In genomic region chr7:138049505-138050116, GRCh38 we compare ENCODE assay signal across 1 cellular context.
TF ChIP-seq lines count a peak whose summit lies in the region.

No MANE protein-coding gene starts in this region.

TF ChIP-seq in HepG2, 621 proteins besides CTCF, POLR2A, EP300 and RAD21 (continued from another document and continues in another):
- TF ChIP-seq RERE (CRISPR knock-in tag; IDR thresholded peaks at IDR 0.05; ENCODE audit: low read depth), result no peak; the same call in 1 of the 2 replicates
- no peak for TF ChIP-seq ZNF207 (IDR thresholded peaks at IDR 0.05; ENCODE audit: borderline replicate concordance)
- no peak for TF ChIP-seq DDIT3 (CRISPR knock-in tag; IDR thresholded peaks at IDR 0.05)
- 0 out of 2 replicates have a peak, but pooled peaks have one; percentile 21 for TF ChIP-seq ZKSCAN8 (CRISPR knock-in tag; IDR thresholded peaks at IDR 0.05; ENCODE audit: borderline replicate concordance)
- TF ChIP-seq ZGPAT (CRISPR knock-in tag; IDR thresholded peaks at IDR 0.05), result peak; percentile 43; the same call in 1 of the 2 replicates
- no peak for TF ChIP-seq TFDP1 (CRISPR knock-in tag; IDR thresholded peaks at IDR 0.05; ENCODE audit: borderline replicate concordance)
- TF ChIP-seq ZNF263 (CRISPR knock-in tag; IDR thresholded peaks at IDR 0.05), result no peak
- TF ChIP-seq HOXA9 (CRISPR knock-in tag; IDR thresholded peaks at IDR 0.05; ENCODE audit: borderline replicate concordance), result no peak
- no peak for TF ChIP-seq NR0B2 (CRISPR knock-in tag; IDR thresholded peaks at IDR 0.05)
- no peak for TF ChIP-seq HNRNPL (IDR thresholded peaks at IDR 0.05; ENCODE audit: low read depth, low read length)
- no peak for TF ChIP-seq RARG (CRISPR knock-in tag; IDR thresholded peaks at IDR 0.05; ENCODE audit: low read depth)
- TF ChIP-seq ZNF18 (CRISPR knock-in tag; IDR thresholded peaks at IDR 0.05; ENCODE audit: insufficient replicate concordance), result no peak
- no peak for TF ChIP-seq ZMYM2 (CRISPR knock-in tag; IDR thresholded peaks at IDR 0.05)
- TF ChIP-seq ZFP82 (CRISPR knock-in tag; IDR thresholded peaks at IDR 0.05; ENCODE audit: borderline replicate concordance), result no peak
- peak; percentile 54; the same call in 1 of the 2 replicates for TF ChIP-seq ZNF337 (CRISPR knock-in tag; IDR thresholded peaks at IDR 0.05; ENCODE audit: borderline replicate concordance, low read depth)
- TF ChIP-seq ZBTB49 (CRISPR knock-in tag; IDR thresholded peaks at IDR 0.05; ENCODE audit: borderline replicate concordance), result no peak
- no peak for TF ChIP-seq FOSL1 (CRISPR knock-in tag; IDR thresholded peaks at IDR 0.05; ENCODE audit: borderline replicate concordance)
- TF ChIP-seq ZUFSP (CRISPR knock-in tag; IDR thresholded peaks at IDR 0.05; ENCODE audit: borderline replicate concordance), result no peak
- no peak for TF ChIP-seq NRL (CRISPR knock-in tag; IDR thresholded peaks at IDR 0.05; ENCODE audit: borderline replicate concordance)
- no peak for TF ChIP-seq ETV6 (CRISPR knock-in tag; conservative IDR thresholded peaks at IDR 0.05)
- no peak for TF ChIP-seq STAT5B (CRISPR knock-in tag; IDR thresholded peaks at IDR 0.05)
- TF ChIP-seq ZFP37 (CRISPR knock-in tag; IDR thresholded peaks at IDR 0.05; ENCODE audit: borderline replicate concordance), result no peak
- peak; percentile 75; the same call in 1 of the 2 replicates for TF ChIP-seq HDAC2 (CRISPR knock-in tag; IDR thresholded peaks at IDR 0.05)
- TF ChIP-seq IKZF5 (CRISPR knock-in tag; IDR thresholded peaks at IDR 0.05), result peak; percentile 42; the same call in 1 of the 2 replicates
- TF ChIP-seq PAF1 (CRISPR knock-in tag; IDR thresholded peaks at IDR 0.05), result no peak
- peak; percentile 76; the same call in 1 of the 2 replicates for TF ChIP-seq ZNF609 (CRISPR knock-in tag; IDR thresholded peaks at IDR 0.05; ENCODE audit: borderline replicate concordance)
- no peak for TF ChIP-seq ZNF557 (CRISPR knock-in tag; IDR thresholded peaks at IDR 0.05)
- no peak for TF ChIP-seq EED (CRISPR knock-in tag; IDR thresholded peaks at IDR 0.05)
- no peak for TF ChIP-seq REL (CRISPR knock-in tag; conservative IDR thresholded peaks at IDR 0.05)
- TF ChIP-seq NCOA2 (CRISPR knock-in tag; IDR thresholded peaks at IDR 0.05), result peak; percentile 71
